19 cellular contexts compared by ENCODE assay signal in genomic region chr7:78673272-78673671, GRCh38.
"Had no signal": no experiment of that assay in that cellular context is flagged by ENCODE, and none has a peak within 500 bp of the region (broad histone marks: within the 10 kb centered on the region; RNA-seq: fewer than 3 reads in every experiment).

No MANE protein-coding gene starts in this region.

- ATAC-seq: left lobe of liver, right cardiac atrium had no signal

- H3K4me3 ChIP-seq: esophagus muscularis mucosa, skin epidermis had no signal

- H3K27ac ChIP-seq: esophagus muscularis mucosa, skin epidermis had no signal

- DNase-seq: activated CD4-positive, alpha-beta T cell treated with anti-CD3 and anti-CD28 coated beads, Interleukin-2, amount 10 ng/mL, durations not matched to agents 7 days and 5 days; activated CD4-positive, CD25-positive, alpha-beta regulatory T cell; activated CD8-positive, alpha-beta memory T cell treated with anti-CD3 and anti-CD28 coated beads, Interleukin-2, amount 50 U/mL, for 48 hours; activated gamma-delta T cell treated with Interleukin-2 at 50 U/mL for 16 hours; amniotic stem cell; caudate nucleus; cortex of kidney; effector CD4-positive, alpha-beta T cell; hippocampal formation; mesenchymal stem cell; nephron progenitor cell; occipital lobe; right cardiac atrium; stimulated activated CD4-positive, alpha-beta T cell treated with anti-CD3 and anti-CD28 coated beads, Interleukin-4, amount 100 ng/mL, for 24 hours; stimulated activated naive CD4-positive, alpha-beta T cell; trophoblast cell had no signal

- H3K9me3 ChIP-seq: esophagus muscularis mucosa had no signal

- H3K27me3 ChIP-seq: esophagus muscularis mucosa had no signal

- H3K36me3 ChIP-seq: esophagus muscularis mucosa had no signal
